23 cellular contexts compared by ENCODE assay signal in genomic region chr1:18116777-18117176, GRCh38. TPM values are rescaled to one million over a fixed set of nuclear protein-coding genes. Genes with fewer than 3 reads are reported as not detected.
"Had no signal": no experiment of that assay in that cellular context is flagged by ENCODE, and none has a peak within 500 bp of the region (broad histone marks: within the 10 kb centered on the region; RNA-seq: fewer than 3 reads in every experiment).

No MANE protein-coding gene starts in this region.

- H3K4me1 ChIP-seq: SJSA1 had no signal

- H3K27ac ChIP-seq: HL-60, KMS-11, SJSA1, SK-N-MC had no signal

- H3K36me3 Mint-ChIP-seq: IgD-negative memory B cell had no signal

- H3K4me3 ChIP-seq: K562, SJSA1, SK-N-MC had no signal

- H3K4me2 ChIP-seq: KMS-11 had no signal

- H3K36me3 ChIP-seq: SJSA1 had no signal

- H3K27ac Mint-ChIP-seq: IgD-negative memory B cell had no signal

- H3K4me3 Mint-ChIP-seq: IgD-negative memory B cell had no signal

- DNase-seq: Kasumi-1, MM.1S, NCI-H1048, NCI-H1105, NCI-H1417, NCI-H1436 treated with DMSO at 0.1 percent for 48 hours, NCI-H1694, NCI-H187 treated with DMSO at 0.1 percent for 48 hours, NCI-H2107, NCI-H2227 treated with DMSO at 0.1 percent for 48 hours, NCI-H510A, NCI-H524 treated with DMSO at 0.1 percent for 48 hours, NCI-H69, Right ventricle myocardium superior, RPMI8226, SIG-M5 had no signal

- H3K9me3 ChIP-seq: SJSA1 had no signal

RNA-seq across cellular contexts. Expression of gene IGSF21, which starts 9.2 kb away (rescaled TPM):
- total RNA-seq: K562, M059J, SJSA1 had no signal
